In genomic region chr12:14784471-14784870, GRCh38 we compare ENCODE assay signal across 28 cellular contexts. TPM values are rescaled to one million over a fixed set of nuclear protein-coding genes. Genes with fewer than 3 reads are reported as not detected.
"Had no signal": no experiment of that assay in that cellular context is flagged by ENCODE, and none has a peak within 500 bp of the region (broad histone marks: within the 10 kb centered on the region; RNA-seq: fewer than 3 reads in every experiment).

No MANE protein-coding gene starts in this region.

- H3K4me1 Mint-ChIP-seq: endodermal cell, mesothelial cell of epicardium, neural crest cell had no signal

- H3K9me3 Mint-ChIP-seq: endodermal cell; mesothelial cell of epicardium; naive B cell; natural killer cell treated with Interleukin-12 subunit alpha and Interleukin-12 subunit beta and Interleukin-15 and Interleukin-18, amount 100 ng/mL, for 72 hours; neural crest cell; stimulated activated naive CD8-positive, alpha-beta T cell treated with anti-CD3 and anti-CD28 coated beads, Interleukin-15, amount 100 ng/mL, for 72 hours had no signal

- DNase-seq: effector CD8-positive, alpha-beta T cell; endodermal cell; foreskin fibroblast; gastrocnemius medialis; head of caudate nucleus; mesenchymal stem cell; mucosa of descending colon; naive B cell; pancreas; right lobe of liver; stimulated activated CD4-positive, alpha-beta T cell treated with anti-CD3 and anti-CD28 coated beads, Interleukin-12 subunit alpha, Interleukin-12 subunit beta, amount 100 ng/mL, for 4 hours; stimulated activated CD4-positive, alpha-beta T cell treated with anti-CD3 and anti-CD28 coated beads, Interleukin-1b, Interleukin-23, amount 100 ng/mL, for 48 hours; stimulated activated CD4-positive, alpha-beta T cell treated with anti-CD3 and anti-CD28 coated beads, Interleukin-4, amount 100 ng/mL, for 1 hour; stimulated activated CD8-positive, alpha-beta memory T cell treated with anti-CD3 and anti-CD28 coated beads, Interleukin-4, amount 100 ng/mL, for 48 hours; stimulated activated naive CD4-positive, alpha-beta T cell; stimulated activated naive CD8-positive, alpha-beta T cell treated with anti-CD3 and anti-CD28 coated beads, Interleukin-15, amount 100 ng/mL, for 72 hours; thyroid gland; trophoblast cell had no signal

- H3K27ac Mint-ChIP-seq: endodermal cell; mesothelial cell of epicardium; natural killer cell treated with Interleukin-12 subunit alpha and Interleukin-12 subunit beta and Interleukin-15 and Interleukin-18, amount 100 ng/mL, for 72 hours; progenitor cell of endocrine pancreas had no signal

- ATAC-seq: esophagus mucosa; gastrocnemius medialis; left lobe of liver; mucosa of descending colon; natural killer cell treated with Interleukin-12 subunit alpha and Interleukin-12 subunit beta and Interleukin-15 and Interleukin-18, amount 100 ng/mL, for 72 hours; pancreas; right lobe of liver; stimulated activated naive CD8-positive, alpha-beta T cell treated with anti-CD3 and anti-CD28 coated beads, Interleukin-15, amount 100 ng/mL, for 72 hours had no signal

- H3K27me3 Mint-ChIP-seq: naive B cell; progenitor cell of endocrine pancreas; stimulated activated naive CD8-positive, alpha-beta T cell treated with anti-CD3 and anti-CD28 coated beads, Interleukin-15, amount 100 ng/mL, for 72 hours had no signal

- H3K4me3 Mint-ChIP-seq: endodermal cell; mesothelial cell of epicardium; naive B cell; natural killer cell treated with Interleukin-12 subunit alpha and Interleukin-12 subunit beta and Interleukin-15 and Interleukin-18, amount 100 ng/mL, for 72 hours; neural crest cell; stimulated activated naive CD8-positive, alpha-beta T cell treated with anti-CD3 and anti-CD28 coated beads, Interleukin-15, amount 100 ng/mL, for 72 hours had no signal

RNA-seq across cellular contexts. Expression of gene SMCO3, which starts 29.5 kb away (rescaled TPM):
- total RNA-seq: endodermal cell; esophagus mucosa; mucosa of descending colon; natural killer cell treated with Interleukin-12 subunit alpha and Interleukin-12 subunit beta and Interleukin-15 and Interleukin-18, amount 100 ng/mL, for 72 hours; neural crest cell; omental fat pad; progenitor cell of endocrine pancreas; temporal lobe; ureter; vagina had no signal

RNA-seq across cellular contexts. Expression of gene ART4, which starts 58.9 kb away (rescaled TPM):
- total RNA-seq: endodermal cell; natural killer cell treated with Interleukin-12 subunit alpha and Interleukin-12 subunit beta and Interleukin-15 and Interleukin-18, amount 100 ng/mL, for 72 hours; neural crest cell had no signal
